In the genomic region with DNA sequence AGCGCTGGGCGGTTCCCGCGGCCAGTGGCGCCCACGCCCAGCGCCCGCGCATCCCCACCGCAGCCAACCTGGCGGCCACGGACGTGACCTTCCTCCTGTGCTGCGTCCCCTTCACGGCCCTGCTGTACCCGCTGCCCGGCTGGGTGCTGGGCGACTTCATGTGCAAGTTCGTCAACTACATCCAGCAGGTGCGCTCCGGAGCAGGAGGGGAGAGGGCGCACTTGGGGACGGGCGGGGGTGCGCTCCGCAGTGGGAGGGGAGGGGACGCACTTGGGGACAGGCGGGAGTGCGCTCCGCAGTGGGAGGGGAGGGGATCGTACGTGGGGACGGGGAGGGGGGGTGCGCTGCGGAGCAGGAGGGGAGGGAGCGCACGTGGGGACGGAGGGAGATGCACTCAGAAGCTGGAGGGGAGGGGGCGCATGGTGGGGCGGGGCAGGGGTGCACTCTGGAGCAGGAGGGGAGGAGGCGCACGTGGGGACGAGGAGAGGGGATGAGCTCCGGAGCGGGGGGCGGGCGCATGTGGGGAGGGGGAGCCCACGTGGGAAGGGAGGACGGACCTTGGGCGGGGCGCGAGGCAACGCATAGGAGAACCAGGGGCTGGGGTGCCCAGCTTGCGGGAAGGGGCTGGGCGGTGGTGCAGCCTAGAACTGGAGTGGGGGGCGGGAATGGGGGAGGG, we compare ENCODE assay signal across 8 cellular contexts. TPM values are rescaled to one million over a fixed set of nuclear protein-coding genes. Genes with fewer than 3 reads are reported as not detected.
DNase-seq lines count a peak whose midpoint lies in the region; ATAC-seq, FAIRE-seq and TF ChIP-seq lines count a peak whose summit lies in the region.
"Had no signal": no experiment of that assay in that cellular context is flagged by ENCODE, and none has a peak within 500 bp of the region (broad histone marks: within the 10 kb centered on the region; RNA-seq: fewer than 3 reads in every experiment).

No MANE protein-coding gene starts in this region.

- peak overlapping the region; percentile 20 to 55 (median 41) for H3K4me3 Mint-ChIP-seq in CD4-positive, alpha-beta memory T cell

- in situ Hi-C loops in K562 (cut with MboI) = no loop called here

- no peak overlapping the region for H3K27ac ChIP-seq in CD4-positive, alpha-beta memory T cell (ENCODE audit: low read depth, low read length)
- H3K27ac ChIP-seq in K562 (ENCODE audit: extremely low read depth, low read depth, low read length) = peak overlapping the region; percentile 89; the same call in 2 of the 3 replicates
- no peak overlapping the region for H3K27ac ChIP-seq in adrenal gland
- H3K27ac ChIP-seq in colonic mucosa = no peak overlapping the region

- H2AFZ ChIP-seq in K562 (ENCODE audit: low read depth, low read length) = peak overlapping the region; percentile 83

- H3K27ac Mint-ChIP-seq in CD4-positive, alpha-beta memory T cell = peak overlapping the region in 1 of 7 donors; percentile 79

- H3K36me3 ChIP-seq in CD4-positive, alpha-beta memory T cell (ENCODE audit: insufficient read depth, low read length) = no peaks in the 10 kb centered on the region
- H3K36me3 ChIP-seq in K562 (ENCODE audit: control insufficient read depth, insufficient read depth, low read length) = peaks cover 8% of the 10 kb centered on the region; the same call in 1 of the 3 replicates
- no peaks in the 10 kb centered on the region for H3K36me3 ChIP-seq in adrenal gland (replicated peaks in 1 of 2)
- no peaks in the 10 kb centered on the region for H3K36me3 ChIP-seq in colonic mucosa

- no TSS peak for BruUV-seq in K562 (replicated peaks; lab: Mats Ljungman, UMichigan)

- H3K4me1 Mint-ChIP-seq in CD4-positive, alpha-beta memory T cell = peaks cover 11 to 30% (median 21%) of the 10 kb centered on the region in 4 donors

- TF ChIP-seq CTCF in K562 (IDR thresholded peaks at IDR 0.05 in 2 of 3, conservative IDR thresholded peaks at IDR 0.05 in 1 of 3; ENCODE audit: insufficient read depth in 2 of 3, low read depth in 1 of 3, low read length in 3 of 3) (no peak), adrenal gland (IDR thresholded peaks at IDR 0.05) (no peak), colonic mucosa (IDR thresholded peaks at IDR 0.05) (no peak)

- H4K20me1 ChIP-seq in K562 (replicated peaks; ENCODE audit: control insufficient read depth, insufficient read depth, low read length) = no peaks in the 10 kb centered on the region

- H3K9me3 ChIP-seq in CD4-positive, alpha-beta memory T cell (ENCODE audit: control insufficient read depth in 1 of 2, low read length in 2 of 2) = no peaks in the 10 kb centered on the region
- no peaks in the 10 kb centered on the region for H3K9me3 ChIP-seq in K562 (replicated peaks; ENCODE audit: control insufficient read depth, insufficient read depth, low read depth, low read length)
- H3K9me3 ChIP-seq in adrenal gland (replicated peaks in 1 of 3) = no peaks in the 10 kb centered on the region
- no peaks in the 10 kb centered on the region for H3K9me3 ChIP-seq in colonic mucosa

- no peak for FAIRE-seq in K562 (lab: Jason Lieb, UNC)

- H3K36me3 Mint-ChIP-seq in CD4-positive, alpha-beta memory T cell = peaks cover 0 to 3% of the 10 kb centered on the region in 2 donors

- H3K27me3 Mint-ChIP-seq in CD4-positive, alpha-beta memory T cell = peaks cover 0 to 6% of the 10 kb centered on the region in 2 donors

- no peak for TF ChIP-seq POLR2A in K562 (conservative IDR thresholded peaks at IDR 0.05)
- TF ChIP-seq POLR2A in adrenal gland (IDR thresholded peaks at IDR 0.05) = no peak

- no peak overlapping the region for H3K4me3 ChIP-seq in CD4-positive, alpha-beta memory T cell (ENCODE audit: low read length in 2 of 2)
- peak overlapping the region; percentile 65 for H3K4me3 ChIP-seq in K562
- H3K4me3 ChIP-seq in adrenal gland = no peak overlapping the region
- no peak overlapping the region for H3K4me3 ChIP-seq in colonic mucosa

- H3K27me3 ChIP-seq in CD4-positive, alpha-beta memory T cell (ENCODE audit: insufficient read depth, low read length) = no peaks in the 10 kb centered on the region
- H3K27me3 ChIP-seq in K562 (ENCODE audit: control insufficient read depth in 2 of 2, insufficient read depth in 2 of 2, low read length in 2 of 2) = no peaks in the 10 kb centered on the region
- H3K27me3 ChIP-seq in adrenal gland = peaks cover 42% of the 10 kb centered on the region
- peaks cover 43% of the 10 kb centered on the region for H3K27me3 ChIP-seq in colonic mucosa

- CTCF ChIA-PET in CD4-positive, alpha-beta memory T cell (lab: Charles Lee; ENCODE audit: partially characterized antibody) = interaction anchor here (0.5 to 8.2 kb wide), 7 partner anchors 10 to 276 kb away, joined by 3 to 119 read pairs (median 4); partner anchors contain the start of genes MED16, RNU6-9 and WDR18
- CTCF ChIA-PET in K562 (lab: Yijun Ruan, JAX; ENCODE audit: low intra/inter-chr PET ratio) = interaction anchor here (0.7 to 8.8 kb wide), 6 partner anchors 25 to 148 kb away, joined by 3 to 158 read pairs (median 8); partner anchors contain the start of genes MED16, RNU6-9 and WDR18

- 15% methylated on average over 17 of the region's 56 CpGs for whole genome bisulfite sequencing in K562 (ENCODE audit: insufficient coverage, low coverage, missing lambda C conversion rate)
- 1 to 7% (median 4%) methylated on average over 10 to 56 of the region's 56 CpGs for WGBS in adrenal gland, 4 donors

- no peak for ATAC-seq in K562

- H3K79me2 ChIP-seq in K562 (ENCODE audit: control insufficient read depth, insufficient read depth, low read length) = peaks cover 33% of the 10 kb centered on the region

- peaks cover 0 to 5% (median 0%) of the 10 kb centered on the region in 8 donors for H3K9me3 Mint-ChIP-seq in CD4-positive, alpha-beta memory T cell

- H3K9ac ChIP-seq in K562 (ENCODE audit: insufficient read depth in 1 of 2, low read depth in 2 of 2, low read length in 2 of 2) (peak overlapping the region; percentile 83 to 94), colonic mucosa (ENCODE audit: low read depth in 2 of 2, low read length in 2 of 2) (no peak overlapping the region)

- no peak for TF ChIP-seq RAD21 in K562 (CRISPR knock-in tag; conservative IDR thresholded peaks at IDR 0.05 in 1 of 2, IDR thresholded peaks at IDR 0.05 in 1 of 2)

- H3K9me1 ChIP-seq in K562 (ENCODE audit: control insufficient read depth, insufficient read depth, low read length) = no peaks in the 10 kb centered on the region

- POLR2A ChIA-PET in CD4-positive, alpha-beta memory T cell (lab: Charles Lee; ENCODE audit: partially characterized antibody) = interaction anchor here (1.2 to 7.9 kb wide), 7 partner anchors 10 to 109 kb away, joined by 3 to 88 read pairs (median 36); partner anchors contain the start of genes MED16, RNU6-9 and WDR18
- POLR2A ChIA-PET in K562 (lab: Yijun Ruan, JAX) = interaction anchor here (0.6 kb wide), 2 partner anchors 28 to 71 kb away, joined by 3 read pairs; no protein-coding TSS in a partner anchor

- intact Hi-C loops in CD4-positive, alpha-beta memory T cell (cut with micrococcal nuclease) = no loop called here
- intact Hi-C loops in K562 (cut with micrococcal nuclease) (no loop called here), adrenal gland (cut with DNase I) (loop anchor here (5.0 kb wide), 2 partner anchors 56 to 146 kb away; no protein-coding TSS in a partner anchor), colonic mucosa (cut with DNase I) (loop anchor here (5.0 kb wide), 1 partner anchor 51 kb away; no protein-coding TSS in a partner anchor)

- H3K4me1 ChIP-seq in CD4-positive, alpha-beta memory T cell (ENCODE audit: insufficient read depth, low read length) = peaks cover 47% of the 10 kb centered on the region
- H3K4me1 ChIP-seq in K562 (replicated peaks in 1 of 2; ENCODE audit: control insufficient read depth in 2 of 2, insufficient read depth in 2 of 2, low read length in 2 of 2) = peaks cover 9 to 70% of the 10 kb centered on the region in 2 experiments; a peak in 4 of 5 replicates
- H3K4me1 ChIP-seq in adrenal gland (replicated peaks in 1 of 2) = peaks cover 8 to 28% of the 10 kb centered on the region in 2 donors
- peaks cover 28% of the 10 kb centered on the region for H3K4me1 ChIP-seq in colonic mucosa

- peak overlapping the region; percentile 84 for H3K4me2 ChIP-seq in K562 (ENCODE audit: insufficient read depth, low read length)

- no peak for DNase-seq in CD4-positive, alpha-beta memory T cell
- DNase-seq in NCI-H1105 treated with DMSO at 0.1 percent for 48 hours (lab: John Stamatoyannopoulos, UW) (peak; percentile 28), K562 (ENCODE audit: extremely low read depth in 1 of 4, low spot score in 3 of 4) (peak in 1 of 4 experiments; percentile 40), adrenal gland (no peak), germinal center (ENCODE audit: low spot score) (no peak), colonic mucosa (no peak)
- DNase-seq: GF-D8 had no signal

- TF ChIP-seq EP300 in K562 (IDR thresholded peaks at IDR 0.05; ENCODE audit: low read length) = no peak

RNA-seq across cellular contexts. Expression of gene KISS1R, which starts 1.5 kb away (rescaled TPM):
- total RNA-seq in CD4-positive, alpha-beta memory T cell = 1 to 10 TPM in 1 of 2 experiments, under 1 TPM in 1; 0.79 to 1.2 TPM
- polyA plus RNA-seq in CD4-positive, alpha-beta memory T cell = under 1 TPM; 0.59 TPM
- total RNA-seq in K562 (2011; cell fraction: chromatin; rRNA removed; ENCODE audit: low replicate concordance) = 13.9 and 50.0 TPM in 2 replicates
- 79.5 and 104 TPM in 2 replicates for total RNA-seq in K562 (2011; cell fraction: nucleolus; rRNA removed)
- 29.6 and 30.1 TPM in 2 replicates for total RNA-seq in K562 (2011; cell fraction: nucleoplasm; rRNA removed)
- 19.3 and 26.7 TPM in 2 replicates for total RNA-seq in K562 (2014; rRNA removed)
- total RNA-seq in K562 (2014; rRNA removed; fragmentation: Illumina TruSeq; extraction: Trizol) = 0.80 and 1.1 TPM in 2 replicates
- 2.0 and 2.7 TPM in 2 replicates for total RNA-seq in K562 (2015; rRNA removed; fragmentation: Illumina TruSeq; extraction: Trizol)
- total RNA-seq in K562 (2021) = 36.2 and 39.4 TPM in 2 replicates
- 2.8 and 6.3 TPM in 2 replicates for polyA plus RNA-seq in K562 (2011; rRNA removed)
- 4.3 and 59.2 TPM in 2 replicates for polyA plus RNA-seq in K562 (2011; cell fraction: cytosol; rRNA removed)
- polyA plus RNA-seq in K562 (2011; cell fraction: nucleus; rRNA removed) = 36.4 and 172 TPM in 2 replicates
- polyA plus RNA-seq in K562 (2012) = 6.9 and 23.9 TPM in 2 replicates
- 0.37 and 2.7 TPM in 2 replicates for polyA plus RNA-seq in K562 (2014; fragmentation: Illumina TruSeq; extraction: Trizol)
- polyA plus RNA-seq in K562 (2014; fragmentation: Nextera tagmentation; extraction: Ambion mirVana) = under 1 TPM; 0.55 to 0.75 TPM
- polyA plus RNA-seq in K562 (2014; rRNA removed) = 17.3 and 26.8 TPM in 2 replicates
- 0.30 and 1.8 TPM in 2 replicates for polyA minus RNA-seq in K562 (2011; rRNA and poly(A)+ RNA removed)
- polyA minus RNA-seq in K562 (2011; cell fraction: cytosol; rRNA and poly(A)+ RNA removed) = 5.8 and 14.1 TPM in 2 replicates
- 5.8 and 22.6 TPM in 2 replicates for polyA minus RNA-seq in K562 (2011; cell fraction: nucleus; rRNA and poly(A)+ RNA removed)
- under 1 TPM in 1 of 8 donors, not detected in 7; 0.25 TPM for total RNA-seq in adrenal gland
- polyA plus RNA-seq in adrenal gland = not detected
- under 1 TPM in 1 of 2 donors, not detected in 1; 0.21 TPM for total RNA-seq in colonic mucosa
- total RNA-seq: mesenteric fat pad had no signal

RNA-seq across cellular contexts. Expression of gene R3HDM4, which starts 5.6 kb away (rescaled TPM):
- 100 to 1,000 TPM; 153 to 160 TPM for total RNA-seq in CD4-positive, alpha-beta memory T cell
- 100 to 1,000 TPM; 203 to 230 TPM for polyA plus RNA-seq in CD4-positive, alpha-beta memory T cell
- 66.6 and 166 TPM in 2 replicates for total RNA-seq in K562 (2011; cell fraction: chromatin; rRNA removed; ENCODE audit: low replicate concordance)
- 109 and 113 TPM in 2 replicates for total RNA-seq in K562 (2011; cell fraction: nucleolus; rRNA removed)
- total RNA-seq in K562 (2011; cell fraction: nucleoplasm; rRNA removed) = 92.6 and 119 TPM in 2 replicates
- total RNA-seq in K562 (2014; rRNA removed) = 63.2 and 75.6 TPM in 2 replicates
- total RNA-seq in K562 (2014; rRNA removed; fragmentation: Illumina TruSeq; extraction: Trizol) = 21.4 and 26.2 TPM in 2 replicates
- 44.6 and 46.1 TPM in 2 replicates for total RNA-seq in K562 (2015; rRNA removed; fragmentation: Illumina TruSeq; extraction: Trizol)
- total RNA-seq in K562 (2021) = 133 and 138 TPM in 2 replicates
- polyA plus RNA-seq in K562 (2011; rRNA removed) = 59.0 and 93.9 TPM in 2 replicates
- polyA plus RNA-seq in K562 (2011; cell fraction: cytosol; rRNA removed) = 105 and 207 TPM in 2 replicates
- 149 and 223 TPM in 2 replicates for polyA plus RNA-seq in K562 (2011; cell fraction: nucleus; rRNA removed)
- polyA plus RNA-seq in K562 (2012) = 85.0 and 165 TPM in 2 replicates
- 87.6 and 109 TPM in 2 replicates for polyA plus RNA-seq in K562 (2014; fragmentation: Illumina TruSeq; extraction: Trizol)
- 1 to 10 TPM; 3.2 to 5.6 TPM for polyA plus RNA-seq in K562 (2014; fragmentation: Nextera tagmentation; extraction: Ambion mirVana)
- polyA plus RNA-seq in K562 (2014; rRNA removed) = 140 and 154 TPM in 2 replicates
- 11.6 and 16.6 TPM in 2 replicates for polyA minus RNA-seq in K562 (2011; rRNA and poly(A)+ RNA removed)
- polyA minus RNA-seq in K562 (2011; cell fraction: cytosol; rRNA and poly(A)+ RNA removed) = 30.8 and 60.9 TPM in 2 replicates
- 22.8 and 25.2 TPM in 2 replicates for polyA minus RNA-seq in K562 (2011; cell fraction: nucleus; rRNA and poly(A)+ RNA removed)
- total RNA-seq in adrenal gland = 10 to 100 TPM in 7 of 8 donors, 1 to 10 TPM in 1; 8.9 to 40.5 (median 29.6) TPM
- polyA plus RNA-seq in adrenal gland = 10 to 100 TPM; 19.8 to 59.5 (median 57.7) TPM
- 10 to 100 TPM; 54.5 to 55.6 TPM for total RNA-seq in colonic mucosa

RNA-seq across cellular contexts. Expression of gene ARID3A, which starts 7.2 kb away (rescaled TPM):
- total RNA-seq in CD4-positive, alpha-beta memory T cell = 1 to 10 TPM; 9.2 to 9.6 TPM
- polyA plus RNA-seq in CD4-positive, alpha-beta memory T cell = 1 to 10 TPM in 1 of 2 donors, under 1 TPM in 1; 0.27 to 1.1 TPM
- 89.0 and 254 TPM in 2 replicates for total RNA-seq in K562 (2011; cell fraction: chromatin; rRNA removed; ENCODE audit: low replicate concordance)
- 180 and 206 TPM in 2 replicates for total RNA-seq in K562 (2011; cell fraction: nucleolus; rRNA removed)
- 120 and 121 TPM in 2 replicates for total RNA-seq in K562 (2011; cell fraction: nucleoplasm; rRNA removed)
- 55.2 and 62.0 TPM in 2 replicates for total RNA-seq in K562 (2014; rRNA removed)
- total RNA-seq in K562 (2014; rRNA removed; fragmentation: Illumina TruSeq; extraction: Trizol) = 14.8 and 16.4 TPM in 2 replicates
- total RNA-seq in K562 (2015; rRNA removed; fragmentation: Illumina TruSeq; extraction: Trizol) = 39.0 and 41.3 TPM in 2 replicates
- total RNA-seq in K562 (2021) = 97.2 and 118 TPM in 2 replicates
- polyA plus RNA-seq in K562 (2011; rRNA removed) = 27.9 and 44.1 TPM in 2 replicates
- polyA plus RNA-seq in K562 (2011; cell fraction: cytosol; rRNA removed) = 43.2 and 88.8 TPM in 2 replicates
- 58.8 and 128 TPM in 2 replicates for polyA plus RNA-seq in K562 (2011; cell fraction: nucleus; rRNA removed)
- 49.0 and 52.3 TPM in 2 replicates for polyA plus RNA-seq in K562 (2012)
- 31.2 and 62.4 TPM in 2 replicates for polyA plus RNA-seq in K562 (2014; fragmentation: Illumina TruSeq; extraction: Trizol)
- 1 to 10 TPM; 1.4 to 2.0 TPM for polyA plus RNA-seq in K562 (2014; fragmentation: Nextera tagmentation; extraction: Ambion mirVana)
- polyA plus RNA-seq in K562 (2014; rRNA removed) = 31.0 and 46.7 TPM in 2 replicates
- polyA minus RNA-seq in K562 (2011; rRNA and poly(A)+ RNA removed) = 36.2 and 53.3 TPM in 2 replicates
- polyA minus RNA-seq in K562 (2011; cell fraction: cytosol; rRNA and poly(A)+ RNA removed) = 119 and 167 TPM in 2 replicates
- polyA minus RNA-seq in K562 (2011; cell fraction: nucleus; rRNA and poly(A)+ RNA removed) = 45.8 and 47.4 TPM in 2 replicates
- total RNA-seq in adrenal gland = 10 to 100 TPM in 1 of 8 donors, 1 to 10 TPM in 7; 4.2 to 10.2 (median 8.3) TPM
- polyA plus RNA-seq in adrenal gland = 1 to 10 TPM; 1.6 to 6.7 (median 2.1) TPM
- total RNA-seq in colonic mucosa = 10 to 100 TPM in 1 of 2 donors, 1 to 10 TPM in 1; 8.7 to 13.0 TPM

RNA-seq across cellular contexts. Expression of gene RNU6-9, which starts 25.3 kb away (rescaled TPM):
- total RNA-seq in CD4-positive, alpha-beta memory T cell = not detected
- polyA plus RNA-seq in CD4-positive, alpha-beta memory T cell = not detected
- not detected in 2 replicates for total RNA-seq in K562 (2011; cell fraction: chromatin; rRNA removed; ENCODE audit: low replicate concordance)
- not detected in 2 replicates for total RNA-seq in K562 (2011; cell fraction: nucleolus; rRNA removed)
- total RNA-seq in K562 (2011; cell fraction: nucleoplasm; rRNA removed) = not detected in 2 replicates
- not detected in 2 replicates for total RNA-seq in K562 (2014; rRNA removed)
- not detected in 2 replicates for total RNA-seq in K562 (2014; rRNA removed; fragmentation: Illumina TruSeq; extraction: Trizol)
- total RNA-seq in K562 (2015; rRNA removed; fragmentation: Illumina TruSeq; extraction: Trizol) = not detected in 2 replicates
- total RNA-seq in K562 (2021) = not detected in 2 replicates
- polyA plus RNA-seq in K562 (2011; rRNA removed) = not detected in 2 replicates
- polyA plus RNA-seq in K562 (2011; cell fraction: cytosol; rRNA removed) = not detected in 2 replicates
- not detected in 2 replicates for polyA plus RNA-seq in K562 (2011; cell fraction: nucleus; rRNA removed)
- not detected in 2 replicates for polyA plus RNA-seq in K562 (2012)
- polyA plus RNA-seq in K562 (2014; fragmentation: Illumina TruSeq; extraction: Trizol) = not detected in 2 replicates
- polyA plus RNA-seq in K562 (2014; fragmentation: Nextera tagmentation; extraction: Ambion mirVana) = not detected
- not detected in 2 replicates for polyA plus RNA-seq in K562 (2014; rRNA removed)
- polyA minus RNA-seq in K562 (2011; rRNA and poly(A)+ RNA removed) = under 0.01 TPM in 2 replicates
- 667 TPM in 1 of 2 replicates, not detected in the other for polyA minus RNA-seq in K562 (2011; cell fraction: cytosol; rRNA and poly(A)+ RNA removed)
- under 0.01 TPM in 1 of 2 replicates, not detected in the other for polyA minus RNA-seq in K562 (2011; cell fraction: nucleus; rRNA and poly(A)+ RNA removed)
- total RNA-seq in adrenal gland = not detected
- polyA plus RNA-seq in adrenal gland = not detected
- not detected for total RNA-seq in colonic mucosa
- total RNA-seq: mesenteric fat pad had no signal

RNA-seq across cellular contexts. Expression of gene MED16, which starts 25.6 kb away (rescaled TPM):
- 10 to 100 TPM; 68.3 to 71.7 TPM for total RNA-seq in CD4-positive, alpha-beta memory T cell
- 100 to 1,000 TPM in 1 of 2 donors, 10 to 100 TPM in 1; 48.6 to 125 TPM for polyA plus RNA-seq in CD4-positive, alpha-beta memory T cell
- total RNA-seq in K562 (2011; cell fraction: chromatin; rRNA removed; ENCODE audit: low replicate concordance) = 28.6 and 108 TPM in 2 replicates
- total RNA-seq in K562 (2011; cell fraction: nucleolus; rRNA removed) = 71.0 and 80.0 TPM in 2 replicates
- total RNA-seq in K562 (2011; cell fraction: nucleoplasm; rRNA removed) = 33.8 and 41.3 TPM in 2 replicates
- 15.6 and 22.1 TPM in 2 replicates for total RNA-seq in K562 (2014; rRNA removed)
- 1.2 and 1.8 TPM in 2 replicates for total RNA-seq in K562 (2014; rRNA removed; fragmentation: Illumina TruSeq; extraction: Trizol)
- 8.6 and 9.3 TPM in 2 replicates for total RNA-seq in K562 (2015; rRNA removed; fragmentation: Illumina TruSeq; extraction: Trizol)
- 59.6 and 59.9 TPM in 2 replicates for total RNA-seq in K562 (2021)
- polyA plus RNA-seq in K562 (2011; rRNA removed) = 10.3 and 26.2 TPM in 2 replicates
- 36.6 and 87.3 TPM in 2 replicates for polyA plus RNA-seq in K562 (2011; cell fraction: cytosol; rRNA removed)
- polyA plus RNA-seq in K562 (2011; cell fraction: nucleus; rRNA removed) = 34.7 and 60.1 TPM in 2 replicates
- 34.1 and 52.5 TPM in 2 replicates for polyA plus RNA-seq in K562 (2012)
- polyA plus RNA-seq in K562 (2014; fragmentation: Illumina TruSeq; extraction: Trizol) = 7.1 and 20.0 TPM in 2 replicates
- 1 to 10 TPM in 1 of 2 experiments, under 1 TPM in 1; 0.89 to 1.3 TPM for polyA plus RNA-seq in K562 (2014; fragmentation: Nextera tagmentation; extraction: Ambion mirVana)
- polyA plus RNA-seq in K562 (2014; rRNA removed) = 21.2 and 30.2 TPM in 2 replicates
- polyA minus RNA-seq in K562 (2011; rRNA and poly(A)+ RNA removed) = 10.3 and 15.6 TPM in 2 replicates
- 72.1 and 84.4 TPM in 2 replicates for polyA minus RNA-seq in K562 (2011; cell fraction: cytosol; rRNA and poly(A)+ RNA removed)
- polyA minus RNA-seq in K562 (2011; cell fraction: nucleus; rRNA and poly(A)+ RNA removed) = 33.7 and 37.4 TPM in 2 replicates
- total RNA-seq in adrenal gland = 100 to 1,000 TPM in 1 of 8 donors, 10 to 100 TPM in 7; 46.1 to 101 (median 62.6) TPM
- 100 to 1,000 TPM in 2 of 3 donors, 1 to 10 TPM in 1; 5.3 to 139 (median 127) TPM for polyA plus RNA-seq in adrenal gland
- 10 to 100 TPM; 73.3 to 83.2 TPM for total RNA-seq in colonic mucosa

Comparison
In these comparisons a context has a peak if more than half of its experiments do, and no peak if none do; other contexts are left out.
1. H3K9ac ChIP-seq: peak in K562 (2 of 2); none in colonic mucosa (0 of 2).
2. intact Hi-C loops: an anchor here in adrenal gland (5.0 kb wide) and colonic mucosa (5.0 kb wide); none called in CD4-positive, alpha-beta memory T cell and K562.